In the genomic region with DNA sequence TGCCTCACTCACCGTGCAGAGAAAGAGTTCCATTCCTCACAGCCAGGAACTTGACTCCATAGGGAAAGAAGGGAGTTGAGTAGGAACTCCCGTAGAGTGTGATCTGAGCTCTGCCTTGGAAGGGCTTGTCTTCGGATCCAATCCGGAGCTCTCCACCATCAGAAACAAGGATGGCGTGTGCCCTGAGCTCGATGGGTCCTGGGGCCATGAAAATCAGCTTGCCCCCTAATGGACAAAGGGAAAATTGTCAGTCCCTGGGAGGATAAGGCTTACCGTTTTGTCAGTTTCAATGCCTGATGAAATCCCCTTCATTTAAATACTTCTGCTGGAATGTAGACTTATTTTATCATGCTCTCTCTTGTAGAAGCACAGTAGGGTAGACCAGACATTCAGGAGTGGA, we compare ENCODE assay signal across 9 cellular contexts.
DNase-seq lines count a peak whose midpoint lies in the region; ATAC-seq and TF ChIP-seq lines count a peak whose summit lies in the region.
"Had no signal": no experiment of that assay in that cellular context is flagged by ENCODE, and none has a peak within 500 bp of the region (broad histone marks: within the 10 kb centered on the region; RNA-seq: fewer than 3 reads in every experiment).

No MANE protein-coding gene starts in this region.

- no peaks in the 10 kb centered on the region for H3K36me3 ChIP-seq in BJ (ENCODE audit: control insufficient read depth, insufficient read depth, low read length)

- peak; percentile 62 for ATAC-seq in GM21528 (IDR thresholded peaks at IDR 0.05; ENCODE audit: low FRiP score, unreplicated experiment)
- ATAC-seq in GM18870 (IDR thresholded peaks at IDR 0.05; ENCODE audit: unreplicated experiment) = no peak
- ATAC-seq in HG02884 (IDR thresholded peaks at IDR 0.05; ENCODE audit: unreplicated experiment) = no peak

- no peaks in the 10 kb centered on the region for H3K27me3 ChIP-seq in BJ (ENCODE audit: control insufficient read depth, insufficient read depth, low read length)

- no peak overlapping the region for H3K4me3 ChIP-seq in BJ (ENCODE audit: low read depth, low read length)
- no peak overlapping the region for H3K4me3 ChIP-seq in NB4 (ENCODE audit: low read depth, low read length)
- no peak overlapping the region for H3K4me3 ChIP-seq in epithelial cell of esophagus (ENCODE audit: low read length)

- DNase-seq in BJ (ENCODE audit: low read depth) (no peak), NB4 (ENCODE audit: low read depth) (peak; percentile 27), epithelial cell of esophagus (ENCODE audit: low read depth) (no peak), NCI-H128 (lab: John Stamatoyannopoulos, UW; ENCODE audit: unreplicated experiment) (no peak), kidney tubule cell (ENCODE audit: low spot score) (no peak)
- DNase-seq: activated CD8-positive, alpha-beta memory T cell treated with anti-CD3 and anti-CD28 coated beads, Interleukin-2, amount 50 U/mL, for 48 hours had no signal

- CTCF ChIA-PET in BJ (lab: Yijun Ruan, JAX) = interaction anchor here (0.6 kb wide), 1 partner anchor 335 kb away, joined by 4 read pairs; no protein-coding TSS in a partner anchor

- peak; percentile 6; the same call in 1 of the 2 replicates for TF ChIP-seq CTCF in BJ (IDR thresholded peaks at IDR 0.05; ENCODE audit: insufficient read depth, low read depth, low read length)
- TF ChIP-seq CTCF in NB4 (IDR thresholded peaks at IDR 0.05; ENCODE audit: low read depth, low read length) = peak; percentile 66
- TF ChIP-seq CTCF in epithelial cell of esophagus (IDR thresholded peaks at IDR 0.05; ENCODE audit: insufficient read depth, low read depth, low read length, missing control alignments) = peak; percentile 12

- TF ChIP-seq POLR2A in NB4 (IDR thresholded peaks at IDR 0.05; ENCODE audit: extremely low read depth, insufficient read length) = no peak

- POLR2A ChIA-PET in BJ (lab: Charles Lee) = no interaction called here

Comparison
In these comparisons a context has a peak if more than half of its experiments do, and no peak if none do; other contexts are left out.
1. CTCF ChIP-seq: peak in every context shown above with its lines; median percentile 66 in NB4; 12 in epithelial cell of esophagus; 6 in BJ.